26 cellular contexts compared by ENCODE assay signal in the genomic region with DNA sequence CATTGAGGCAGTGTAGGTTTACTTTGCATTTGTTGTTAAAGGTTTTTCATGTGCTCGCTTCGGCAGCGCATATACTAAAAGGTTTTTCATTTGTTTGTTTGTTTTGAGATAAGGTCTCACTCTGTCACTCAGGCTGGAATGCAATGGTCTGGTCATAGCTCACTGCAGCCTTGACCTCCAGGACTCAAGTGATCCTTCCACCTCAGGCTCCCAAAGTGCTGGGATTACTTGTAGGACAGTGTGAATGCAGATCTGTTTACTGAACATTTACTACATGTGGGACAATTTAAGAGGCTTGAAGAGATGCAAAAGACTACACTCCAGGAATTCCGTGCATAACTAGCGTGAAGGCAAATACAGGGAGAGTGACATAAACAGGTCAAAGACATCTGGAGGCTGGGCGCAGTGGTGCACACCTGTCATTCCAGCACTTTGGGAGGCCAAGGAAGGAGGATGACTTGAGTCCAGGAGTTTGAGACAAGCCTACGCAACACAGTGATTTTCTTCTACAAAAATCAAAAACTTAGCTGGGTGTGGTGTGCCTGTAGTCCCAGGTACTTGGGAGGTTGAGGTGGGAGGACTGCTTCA. TPM values are rescaled to one million over a fixed set of nuclear protein-coding genes. Genes with fewer than 3 reads are reported as not detected.
DNase-seq lines count a peak whose midpoint lies in the region; ATAC-seq and TF ChIP-seq lines count a peak whose summit lies in the region.
"Had no signal": no experiment of that assay in that cellular context is flagged by ENCODE, and none has a peak within 500 bp of the region (broad histone marks: within the 10 kb centered on the region; RNA-seq: fewer than 3 reads in every experiment).

No MANE protein-coding gene starts in this region.

- CTCF ChIA-PET in CD4-positive, alpha-beta memory T cell (lab: Charles Lee; ENCODE audit: partially characterized antibody): no interaction called here

- H3K4me1 Mint-ChIP-seq in CD4-positive, alpha-beta memory T cell: no peaks in the 10 kb centered on the region
- H3K4me1 Mint-ChIP-seq in IgD-negative memory B cell: peaks cover 0 to 2% (median 0%) of the 10 kb centered on the region in 3 donors
- H3K4me1 Mint-ChIP-seq in endodermal cell: peaks cover 26% of the 10 kb centered on the region

- H3K27ac ChIP-seq in CD4-positive, alpha-beta memory T cell (ENCODE audit: low read depth, low read length): no peak overlapping the region
- H3K27ac ChIP-seq in endodermal cell (ENCODE audit: low read depth, low read length): no peak overlapping the region
- H3K27ac ChIP-seq in osteoblast (ENCODE audit: low read depth, low read length): no peak overlapping the region
- no peak overlapping the region for H3K27ac ChIP-seq in hepatocyte
- H3K27ac ChIP-seq: esophagus squamous epithelium, foreskin keratinocyte, pancreas, tibial artery had no signal

- no peaks in the 10 kb centered on the region for H3K9me3 ChIP-seq in CD4-positive, alpha-beta memory T cell (ENCODE audit: control insufficient read depth in 1 of 2, low read length in 2 of 2)
- H3K9me3 ChIP-seq in endodermal cell (ENCODE audit: control insufficient read depth, low read length) (no peaks in the 10 kb centered on the region), osteoblast (ENCODE audit: low read depth, low read length) (no peaks in the 10 kb centered on the region), hepatocyte (ENCODE audit: low read depth) (no peaks in the 10 kb centered on the region)
- H3K9me3 ChIP-seq: BE2C, esophagus squamous epithelium, lower lobe of right lung, pancreas, tibial artery had no signal

- no peak overlapping the region for H3K4me2 ChIP-seq in osteoblast (ENCODE audit: insufficient read depth, low read length)
- no peak overlapping the region for H3K4me2 ChIP-seq in hepatocyte

- H2AFZ ChIP-seq in osteoblast (ENCODE audit: low read length) (no peak overlapping the region), hepatocyte (no peak overlapping the region)

- no peaks in the 10 kb centered on the region for H3K9me3 Mint-ChIP-seq in CD4-positive, alpha-beta memory T cell
- H3K9me3 Mint-ChIP-seq in IgD-negative memory B cell (no peaks in the 10 kb centered on the region), endodermal cell (no peaks in the 10 kb centered on the region)

- no peak overlapping the region for H3K9ac ChIP-seq in endodermal cell (ENCODE audit: extremely low read depth, low read length, poor library complexity, severe bottlenecking)

- WGBS in endodermal cell (ENCODE audit: insufficient coverage in 1 of 2, insufficient read length in 1 of 2), 2 experiments: 94 to 97% methylated on average over 3 to 7 of the region's 7 CpGs
- 71% methylated on average over 7 of the region's 7 CpGs for WGBS in hepatocyte (ENCODE audit: low lambda C conversion rate, missing lambda C conversion rate)

- H3K27me3 Mint-ChIP-seq in CD4-positive, alpha-beta memory T cell: no peaks in the 10 kb centered on the region
- H3K27me3 Mint-ChIP-seq in IgD-negative memory B cell (no peaks in the 10 kb centered on the region), endodermal cell (ENCODE audit: insufficient read depth) (no peaks in the 10 kb centered on the region)

- no peak for DNase-seq in CD4-positive, alpha-beta memory T cell
- DNase-seq in endodermal cell: no peak
- DNase-seq in osteoblast (ENCODE audit: insufficient read length, low spot score, missing footprints): peak; percentile 18
- no peak for DNase-seq in hepatocyte (ENCODE audit: low spot score)
- DNase-seq: ACHN; activated CD8-positive, alpha-beta T cell treated with anti-CD3 and anti-CD28 coated beads, Interleukin-2, amount 10 ng/mL, durations not matched to agents 7 days and 5 days; activated effector memory CD4-positive, alpha-beta T cell treated with Interleukin-2 at 50 U/mL for 16 hours; BE2C; cerebellar nuclear complex; dermis blood vessel endothelial cell; esophagus squamous epithelium; foreskin keratinocyte; lower lobe of right lung; NCI-H1048; NCI-H187 treated with DMSO at 0.1 percent for 48 hours; NCI-H2171; pancreas; SIG-M5; stimulated activated CD4-positive, alpha-beta T cell treated with anti-CD3 and anti-CD28 coated beads, Interleukin-2, amount 100 ng/mL, for 24 hours; tibial artery had no signal

- H3K27me3 ChIP-seq in CD4-positive, alpha-beta memory T cell (ENCODE audit: insufficient read depth, low read length): no peaks in the 10 kb centered on the region
- H3K27me3 ChIP-seq in endodermal cell (ENCODE audit: control insufficient read depth, insufficient read depth, low read length, poor library complexity, severe bottlenecking) (no peaks in the 10 kb centered on the region), osteoblast (ENCODE audit: insufficient read depth, low read length) (no peaks in the 10 kb centered on the region), hepatocyte (no peaks in the 10 kb centered on the region)
- H3K27me3 ChIP-seq: BE2C, esophagus squamous epithelium, foreskin keratinocyte, pancreas, tibial artery had no signal

- H3K9me2 ChIP-seq in hepatocyte (replicated peaks; ENCODE audit: insufficient read depth): no peaks in the 10 kb centered on the region

- peaks cover 11% of the 10 kb centered on the region for H3K36me3 ChIP-seq in CD4-positive, alpha-beta memory T cell (ENCODE audit: insufficient read depth, low read length)
- H3K36me3 ChIP-seq in endodermal cell (ENCODE audit: control insufficient read depth, insufficient read depth, low read length) (peaks cover 25% of the 10 kb centered on the region), osteoblast (ENCODE audit: insufficient read depth, low read length) (peaks cover 6% of the 10 kb centered on the region), hepatocyte (replicated peaks; ENCODE audit: insufficient read depth, low read depth) (no peaks in the 10 kb centered on the region)

- intact Hi-C loops in CD4-positive, alpha-beta memory T cell (cut with micrococcal nuclease): no loop called here

- no peak overlapping the region for H3K4me3 Mint-ChIP-seq in CD4-positive, alpha-beta memory T cell
- H3K4me3 Mint-ChIP-seq in IgD-negative memory B cell (no peak overlapping the region), endodermal cell (no peak overlapping the region)
- H3K4me3 Mint-ChIP-seq: activated CD8-positive, alpha-beta T cell treated with anti-CD3 and anti-CD28 coated beads, Interleukin-2, amount 10 ng/mL, durations not matched to agents 7 days and 5 days had no signal

- H3K4me3 ChIP-seq in CD4-positive, alpha-beta memory T cell (ENCODE audit: low read length in 2 of 2): no peak overlapping the region
- H3K4me3 ChIP-seq in endodermal cell (ENCODE audit: low read length): no peak overlapping the region
- no peak overlapping the region for H3K4me3 ChIP-seq in osteoblast (ENCODE audit: insufficient read depth, low read length)
- no peak overlapping the region for H3K4me3 ChIP-seq in hepatocyte
- H3K4me3 ChIP-seq: esophagus squamous epithelium, GM12878, lower lobe of right lung, pancreas, tibial artery had no signal

- no peaks in the 10 kb centered on the region for H3K4me1 ChIP-seq in CD4-positive, alpha-beta memory T cell (ENCODE audit: insufficient read depth, low read length)
- H3K4me1 ChIP-seq in endodermal cell (ENCODE audit: control insufficient read depth, insufficient read depth, low read length) (peaks cover 9% of the 10 kb centered on the region), osteoblast (ENCODE audit: insufficient read depth, low read length) (peaks cover 18% of the 10 kb centered on the region), hepatocyte (ENCODE audit: insufficient read depth) (peaks cover 4% of the 10 kb centered on the region)
- H3K4me1 ChIP-seq: foreskin keratinocyte had no signal

- no peaks in the 10 kb centered on the region for H3K79me2 ChIP-seq in osteoblast (ENCODE audit: insufficient read depth, low read length)
- H3K79me2 ChIP-seq in hepatocyte: no peaks in the 10 kb centered on the region

- H4K20me1 ChIP-seq in osteoblast (ENCODE audit: insufficient read depth, low read length) (no peaks in the 10 kb centered on the region), hepatocyte (ENCODE audit: insufficient read depth, poor library complexity, severe bottlenecking) (no peaks in the 10 kb centered on the region)

- ATAC-seq in HG03521 (IDR thresholded peaks at IDR 0.05; ENCODE audit: unreplicated experiment): no peak
- no peak for ATAC-seq in HG02798 (IDR thresholded peaks at IDR 0.05; ENCODE audit: poor library complexity, unreplicated experiment)
- ATAC-seq in GM19395 (IDR thresholded peaks at IDR 0.05; ENCODE audit: unreplicated experiment): no peak
- ATAC-seq: activated CD8-positive, alpha-beta T cell treated with anti-CD3 and anti-CD28 coated beads, Interleukin-2, amount 10 ng/mL, durations not matched to agents 7 days and 5 days; foreskin keratinocyte; GM12878; right cardiac atrium had no signal

- H3K36me3 Mint-ChIP-seq in CD4-positive, alpha-beta memory T cell: peaks cover 7 to 44% of the 10 kb centered on the region in 2 donors
- H3K36me3 Mint-ChIP-seq in IgD-negative memory B cell: peaks cover 3% of the 10 kb centered on the region
- peaks cover 47% of the 10 kb centered on the region for H3K36me3 Mint-ChIP-seq in endodermal cell (ENCODE audit: low read depth)

- peak overlapping the region in 6 of 7 donors; percentile 12 to 64 (median 39) for H3K27ac Mint-ChIP-seq in CD4-positive, alpha-beta memory T cell
- H3K27ac Mint-ChIP-seq in IgD-negative memory B cell: peak overlapping the region in 2 of 3 donors; percentile 18 to 28
- peak overlapping the region; percentile 10 for H3K27ac Mint-ChIP-seq in endodermal cell
- H3K27ac Mint-ChIP-seq: activated CD8-positive, alpha-beta T cell treated with anti-CD3 and anti-CD28 coated beads, Interleukin-2, amount 10 ng/mL, durations not matched to agents 7 days and 5 days had no signal

- POLR2A ChIA-PET in CD4-positive, alpha-beta memory T cell (lab: Charles Lee; ENCODE audit: partially characterized antibody): no interaction called here

- TF ChIP-seq CTCF in endodermal cell (conservative IDR thresholded peaks at IDR 0.05) (no peak), osteoblast (IDR thresholded peaks at IDR 0.05; ENCODE audit: extremely low read depth, low read depth, low read length) (no peak), hepatocyte (IDR thresholded peaks at IDR 0.05; ENCODE audit: poor library complexity) (no peak)

RNA-seq across cellular contexts. Expression of a gene that starts 34.1 kb away (rescaled TPM):
- total RNA-seq in CD4-positive, alpha-beta memory T cell: 1 to 10 TPM; 8.0 to 9.8 TPM
- polyA plus RNA-seq in CD4-positive, alpha-beta memory T cell: 1 to 10 TPM; 4.9 to 5.3 TPM
- polyA plus RNA-seq in IgD-negative memory B cell: 16.8 TPM
- total RNA-seq in endodermal cell: 10 to 100 TPM; 13.4 to 23.4 TPM
- polyA plus RNA-seq in endodermal cell (2013, experiment 1 of 2): 27.1 TPM
- 27.2 TPM for polyA plus RNA-seq in endodermal cell (2013, experiment 2 of 2)
- 1.8 and 2.2 TPM in 2 replicates for total RNA-seq in osteoblast
- 1.9 and 2.0 TPM in 2 replicates for total RNA-seq in hepatocyte
- 3.1 and 3.5 TPM in 2 replicates for polyA plus RNA-seq in hepatocyte
- total RNA-seq: foreskin keratinocyte had no signal

RNA-seq across cellular contexts. Expression of a gene that starts 35.7 kb away (rescaled TPM):
- 10 to 100 TPM; 75.5 to 81.4 TPM for total RNA-seq in CD4-positive, alpha-beta memory T cell
- polyA plus RNA-seq in CD4-positive, alpha-beta memory T cell: 10 to 100 TPM; 12.0 to 38.9 TPM
- polyA plus RNA-seq in IgD-negative memory B cell: 30.4 TPM
- total RNA-seq in endodermal cell: 10 to 100 TPM; 39.9 to 41.2 TPM
- polyA plus RNA-seq in endodermal cell (2013, experiment 1 of 2): 39.4 TPM
- 35.8 TPM for polyA plus RNA-seq in endodermal cell (2013, experiment 2 of 2)
- total RNA-seq in osteoblast: 25.3 and 29.2 TPM in 2 replicates
- 22.8 and 28.3 TPM in 2 replicates for total RNA-seq in hepatocyte
- polyA plus RNA-seq in hepatocyte: 30.0 and 38.6 TPM in 2 replicates

RNA-seq across cellular contexts. Expression of a gene that starts 59.4 kb away (rescaled TPM):
- 10 to 100 TPM; 39.6 to 44.3 TPM for total RNA-seq in CD4-positive, alpha-beta memory T cell
- polyA plus RNA-seq in CD4-positive, alpha-beta memory T cell: 10 to 100 TPM; 78.0 to 99.1 TPM
- polyA plus RNA-seq in IgD-negative memory B cell (61.5 TPM), hepatocyte (119 and 139 TPM in 2 replicates)
- total RNA-seq in endodermal cell (10 to 100 TPM; 30.3 to 61.4 TPM), osteoblast (10.5 and 13.3 TPM in 2 replicates), hepatocyte (38.2 and 48.2 TPM in 2 replicates)
- polyA plus RNA-seq in endodermal cell (2013, experiment 1 of 2): 17.6 TPM
- 20.9 TPM for polyA plus RNA-seq in endodermal cell (2013, experiment 2 of 2)
